Comparison of ENCODE assay signal across 8 cellular contexts in genomic region chr11:16603890-16604783, GRCh38.
DNase-seq lines count a peak whose midpoint lies in the region; ATAC-seq, FAIRE-seq and TF ChIP-seq lines count a peak whose summit lies in the region.

No MANE protein-coding gene starts in this region.

- peaks cover 57% of the 10 kb centered on the region for H3K27me3 Mint-ChIP-seq in activated T-cell treated with anti-CD3 and anti-CD28 coated beads, Interleukin-2, amount 50 U/mL, for 4 hours (ENCODE audit: low read depth)
- peaks cover 45% of the 10 kb centered on the region for H3K27me3 Mint-ChIP-seq in brain

- peak overlapping the region in 1 of 2 donors; percentile 83 for H3K27ac ChIP-seq in small intestine (ENCODE audit: low read depth in 1 of 2, low read length in 1 of 2)

- no peaks in the 10 kb centered on the region for H3K9me3 ChIP-seq in small intestine (ENCODE audit: control insufficient read depth, low read depth)

- peak overlapping the region in 4 of 5 experiments; percentile 91 to 99 (median 96) for H3K27ac Mint-ChIP-seq in brain

- no peaks in the 10 kb centered on the region for H3K4me1 ChIP-seq in small intestine (ENCODE audit: control insufficient read depth in 2 of 2, insufficient read depth in 1 of 2, low read depth in 1 of 2, low read length in 1 of 2)

- 16 to 17% (median 17%) methylated on average over 53 of the region's 53 CpGs for WGBS in small intestine, 3 donors

- H3K4me3 ChIP-seq in small intestine (ENCODE audit: low read depth in 1 of 2, low read length in 2 of 2): peak overlapping the region; percentile 41 to 72

- no peak for FAIRE-seq in small intestine (lab: Jason Lieb, UNC)

- ATAC-seq in activated T-cell treated with anti-CD3 and anti-CD28 coated beads, Interleukin-2, amount 50 U/mL, for 4 hours: no peak
- ATAC-seq in GM18907 (IDR thresholded peaks at IDR 0.05; ENCODE audit: unreplicated experiment) (no peak), GM19351 (IDR thresholded peaks at IDR 0.05; ENCODE audit: unreplicated experiment) (no peak)

- H3K36me3 Mint-ChIP-seq in activated T-cell treated with anti-CD3 and anti-CD28 coated beads, Interleukin-2, amount 50 U/mL, for 4 hours (ENCODE audit: insufficient read depth): peaks cover 4% of the 10 kb centered on the region
- H3K36me3 Mint-ChIP-seq in brain: peaks cover 5% of the 10 kb centered on the region

- peaks cover 4% of the 10 kb centered on the region for H3K9me3 Mint-ChIP-seq in activated T-cell treated with anti-CD3 and anti-CD28 coated beads, Interleukin-2, amount 50 U/mL, for 4 hours
- no peaks in the 10 kb centered on the region for H3K9me3 Mint-ChIP-seq in brain

- H3K4me1 Mint-ChIP-seq in activated T-cell treated with anti-CD3 and anti-CD28 coated beads, Interleukin-2, amount 50 U/mL, for 4 hours (ENCODE audit: low read depth): peaks cover 24% of the 10 kb centered on the region
- peaks cover 46% of the 10 kb centered on the region for H3K4me1 Mint-ChIP-seq in brain

- H3K36me3 ChIP-seq in small intestine (ENCODE audit: control insufficient read depth in 2 of 2, insufficient read depth in 2 of 2, low read length in 2 of 2): no peaks in the 10 kb centered on the region

- no peak for TF ChIP-seq CTCF in brain (conservative IDR thresholded peaks at IDR 0.05)

- peak overlapping the region; percentile 61 for H3K4me3 Mint-ChIP-seq in activated T-cell treated with anti-CD3 and anti-CD28 coated beads, Interleukin-2, amount 50 U/mL, for 4 hours
- peak overlapping the region; percentile 86 to 96 (median 90) for H3K4me3 Mint-ChIP-seq in brain

- peaks cover 0 to 18% of the 10 kb centered on the region in 2 donors for H3K27me3 ChIP-seq in small intestine (ENCODE audit: control insufficient read depth in 2 of 2, insufficient read depth in 2 of 2, low read length in 2 of 2)

- no peak for DNase-seq in activated T-cell treated with anti-CD3 and anti-CD28 coated beads, Interleukin-2, amount 50 U/mL, for 4 hours
- DNase-seq in activated T-cell treated with anti-CD3 and anti-CD28 coated beads, Interleukin-2, amount 50 U/mL, for 1 hour: no peak
- DNase-seq in iPS-NIHi7 (ENCODE audit: extremely low spot score) (peak; percentile 55), small intestine (peak; percentile 39), NCI-H526 treated with DMSO at 0.1 percent for 48 hours (lab: John Stamatoyannopoulos, UW) (no peak)

Comparison
In these comparisons a context has a peak if more than half of its experiments do, and no peak if none do; other contexts are left out.
1. DNase-seq: peak in iPS-NIHi7 (single experiment) and small intestine (single experiment); none in activated T-cell treated with anti-CD3 and anti-CD28 coated beads, Interleukin-2, amount 50 U/mL, for 4 hours (single experiment), activated T-cell treated with anti-CD3 and anti-CD28 coated beads, Interleukin-2, amount 50 U/mL, for 1 hour (single experiment) and NCI-H526 treated with DMSO at 0.1 percent for 48 hours (single experiment).